Comparison of ENCODE assay signal across 8 cellular contexts in the genomic region with DNA sequence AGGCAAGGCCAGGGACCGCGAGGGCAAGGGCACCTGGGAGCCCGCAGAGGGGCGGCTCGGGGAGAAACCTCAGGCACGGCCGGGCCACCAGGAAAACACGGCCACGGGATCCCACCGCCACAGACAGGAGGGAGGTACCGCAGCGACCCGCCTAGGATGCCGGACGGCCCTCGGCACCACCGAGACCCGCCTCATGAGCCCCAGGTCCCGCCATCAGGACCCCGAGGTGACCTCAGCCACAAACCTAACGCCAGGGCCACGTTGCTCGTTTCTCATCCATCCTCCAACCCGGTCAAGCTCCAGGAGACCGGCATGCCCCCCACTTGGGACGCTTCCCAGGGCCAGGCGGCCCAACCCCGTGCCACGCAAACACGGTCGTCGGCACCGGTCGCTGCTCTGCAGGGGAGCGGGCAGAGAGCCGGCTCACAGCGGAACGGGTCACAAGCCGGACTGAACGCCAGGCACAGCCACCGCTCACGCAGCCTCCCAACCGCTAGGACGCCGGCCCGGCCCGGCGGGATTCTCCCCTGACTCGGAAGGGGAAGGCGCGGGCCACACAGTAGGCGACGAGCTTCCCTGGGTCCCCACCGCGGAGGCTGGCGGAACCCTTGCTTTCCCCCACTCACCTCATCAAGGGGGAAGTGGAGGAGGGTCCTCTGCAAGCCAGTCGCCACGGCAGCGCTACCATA.
A peak's percentile ranks its signal among the peaks of the same experiment; 100 is the strongest.
DNase-seq lines count a peak whose midpoint lies in the region; ATAC-seq, FAIRE-seq and TF ChIP-seq lines count a peak whose summit lies in the region.
"Not testable (repeated sequence)": the region's sequence is repeated elsewhere in the genome, so short reads cannot be mapped to it uniquely, and the experiment has no call there.

No MANE protein-coding gene starts in this region.

- TF ChIP-seq EP300 in A549 (IDR thresholded peaks at IDR 0.05): not testable (repeated sequence)

- peak overlapping the region; percentile 16 for H2AFZ ChIP-seq in mammary epithelial cell (ENCODE audit: low read depth, low read length)
- not testable (repeated sequence) for H2AFZ ChIP-seq in keratinocyte (ENCODE audit: control insufficient read depth, low read length); parathyroid adenoma

- intact Hi-C loops in mammary epithelial cell (cut with micrococcal nuclease): not testable (repeated sequence)

- H4K20me1 ChIP-seq in mammary epithelial cell (ENCODE audit: insufficient read depth, low read length); keratinocyte (ENCODE audit: control insufficient read depth, extremely low read depth, insufficient read depth, low read length): not testable (repeated sequence)

- not testable (repeated sequence) for H3K9ac ChIP-seq in mammary epithelial cell (ENCODE audit: insufficient read depth, low read length); keratinocyte (ENCODE audit: control insufficient read depth, extremely low read depth, insufficient read depth, low read length); parathyroid adenoma; stomach smooth muscle (ENCODE audit: low read length in 2 of 2)

- BruUV-seq in mammary epithelial cell (replicated peaks; lab: Mats Ljungman, UMichigan): not testable (repeated sequence)

- CTCF ChIA-PET in A549 (lab: Yijun Ruan, JAX); mammary epithelial cell (lab: Charles Lee; ENCODE audit: low non-redundant PET): not testable (repeated sequence)
- CTCF ChIA-PET in WTC11 (lab: Charles Lee): interaction anchor here (1.2 kb wide), 2 partner anchors 11 to 92 kb away, joined by 4 read pairs; no protein-coding TSS in a partner anchor

- H3K27me3 ChIP-seq in mammary epithelial cell (ENCODE audit: insufficient read depth, low read length): peaks cover 11% of the 10 kb centered on the region
- peaks cover 29% of the 10 kb centered on the region for H3K27me3 ChIP-seq in keratinocyte (ENCODE audit: control insufficient read depth, extremely low read depth, insufficient read depth, low read length)
- H3K27me3 ChIP-seq in parathyroid adenoma (ENCODE audit: control insufficient read depth, insufficient read depth, low read length): not testable (repeated sequence)
- peaks cover 0 to 12% of the 10 kb centered on the region in 2 donors for H3K27me3 ChIP-seq in stomach smooth muscle (ENCODE audit: control insufficient read depth in 1 of 2, insufficient read depth in 2 of 2, low read length in 2 of 2)

- H3K79me2 ChIP-seq in mammary epithelial cell (ENCODE audit: insufficient read depth, low read length); keratinocyte (ENCODE audit: control insufficient read depth, insufficient read depth, low read length); parathyroid adenoma: not testable (repeated sequence)

- TF ChIP-seq CTCF in A549 (IDR thresholded peaks at IDR 0.05); GM20000 (IDR thresholded peaks at IDR 0.05; ENCODE audit: extremely low read depth, missing control alignments); WTC11 (IDR thresholded peaks at IDR 0.05); mammary epithelial cell (conservative IDR thresholded peaks at IDR 0.05 in 1 of 2, IDR thresholded peaks at IDR 0.05 in 1 of 2; ENCODE audit: extremely low read depth in 1 of 2, insufficient read depth in 1 of 2, low read depth in 1 of 2, low read length in 2 of 2); glutamatergic neuron (IDR thresholded peaks at IDR 0.05; ENCODE audit: partially characterized antibody, unreplicated experiment); keratinocyte (optimal IDR thresholded peaks at IDR 0.05 in 1 of 3, IDR thresholded peaks at IDR 0.05 in 1 of 3, conservative IDR thresholded peaks at IDR 0.05 in 1 of 3; ENCODE audit: extremely low read depth in 1 of 3, insufficient read depth in 2 of 3, low read length in 3 of 3); parathyroid adenoma (IDR thresholded peaks at IDR 0.05): not testable (repeated sequence)

- not testable (repeated sequence) for H3K4me1 Mint-ChIP-seq in WTC11; glutamatergic neuron (ENCODE audit: low read depth, unreplicated experiment)

- ATAC-seq in A549: not testable (repeated sequence)
- peak; percentile 44 for ATAC-seq in WTC11

- in situ Hi-C loops in mammary epithelial cell (cut with MboI; ENCODE audit: low sequenced_read_pairs in 2 of 2): loop anchor here in 1 of 2 donors (25.0 kb wide), 1 partner anchor 905 kb away; no protein-coding TSS in a partner anchor

- H3K4me3 ChIP-seq in A549; keratinocyte (ENCODE audit: control insufficient read depth in 2 of 3, extremely low read depth in 1 of 3, insufficient read depth in 2 of 3, low read depth in 1 of 3, low read length in 3 of 3): not testable (repeated sequence)
- H3K4me3 ChIP-seq in mammary epithelial cell (replicated peaks in 1 of 3; ENCODE audit: insufficient read depth in 1 of 3, low read depth in 2 of 3, low read length in 3 of 3): peak overlapping the region in 1 of 3 experiments; percentile 11
- H3K4me3 ChIP-seq in parathyroid adenoma (ENCODE audit: low read depth, low read length): peak overlapping the region; percentile 34
- H3K4me3 ChIP-seq in stomach smooth muscle (ENCODE audit: low read length in 2 of 2): peak overlapping the region; percentile 40

- 67% methylated on average over 14 of the region's 59 CpGs for WGBS in A549 (ENCODE audit: missing lambda C conversion rate)
- WGBS in mammary epithelial cell (ENCODE audit: low coverage, missing lambda C conversion rate): 6% methylated on average over 11 of the region's 59 CpGs

- H3K4me3 Mint-ChIP-seq in WTC11 (peak overlapping the region; percentile 65), glutamatergic neuron (ENCODE audit: unreplicated experiment) (peak overlapping the region; percentile 59)

- H3K9me1 ChIP-seq in keratinocyte (ENCODE audit: control insufficient read depth, extremely low read depth, insufficient read depth, low read length): not testable (repeated sequence)

- not testable (repeated sequence) for H3K27ac ChIP-seq in A549; mammary epithelial cell (ENCODE audit: insufficient read depth, low read depth, low read length); keratinocyte (ENCODE audit: control insufficient read depth, insufficient read depth, low read length); parathyroid adenoma; stomach smooth muscle (ENCODE audit: low read length)

- not testable (repeated sequence) for DNase-seq in A549 (ENCODE audit: low read depth in 1 of 2, low spot score in 1 of 2); mammary epithelial cell; glutamatergic neuron; keratinocyte (ENCODE audit: low read depth, low spot score)
- DNase-seq in GM20000 (ENCODE audit: low spot score): peak; percentile 5
- peak; percentile 36 for DNase-seq in WTC11 (ENCODE audit: low spot score)

- H3K9me3 Mint-ChIP-seq in WTC11 (peaks cover 10% of the 10 kb centered on the region), glutamatergic neuron (ENCODE audit: unreplicated experiment) (peaks cover 12% of the 10 kb centered on the region)

- not testable (repeated sequence) for H3K36me3 ChIP-seq in mammary epithelial cell (ENCODE audit: insufficient read depth, low read length); keratinocyte (ENCODE audit: control insufficient read depth in 2 of 2, extremely low read depth in 1 of 2, insufficient read depth in 2 of 2, low read length in 2 of 2); parathyroid adenoma (ENCODE audit: control insufficient read depth, insufficient read depth, low read length); stomach smooth muscle (ENCODE audit: control insufficient read depth in 2 of 2, insufficient read depth in 2 of 2, low read length in 2 of 2)

- POLR2A ChIA-PET in A549 (lab: Yijun Ruan, JAX); WTC11 (lab: Charles Lee): not testable (repeated sequence)

- dilution Hi-C loops in mammary epithelial cell (cut with HindIII; ENCODE audit: low sequenced_read_pairs); keratinocyte (cut with MboI; ENCODE audit: extremely low pct_ligation_motif_present, low sequenced_read_pairs): not testable (repeated sequence)

- peaks cover 12% of the 10 kb centered on the region for H3K36me3 Mint-ChIP-seq in WTC11
- peaks cover 24% of the 10 kb centered on the region for H3K36me3 Mint-ChIP-seq in glutamatergic neuron (ENCODE audit: unreplicated experiment)

- TF ChIP-seq RAD21 in A549 (conservative IDR thresholded peaks at IDR 0.05 in 1 of 2, IDR thresholded peaks at IDR 0.05 in 1 of 2): not testable (repeated sequence)

- not testable (repeated sequence) for H3K9me3 ChIP-seq in A549; mammary epithelial cell (replicated peaks; ENCODE audit: insufficient read depth, low read length); keratinocyte (ENCODE audit: control insufficient read depth, low read depth, low read length); parathyroid adenoma (ENCODE audit: control insufficient read depth, low read length); stomach smooth muscle (ENCODE audit: control insufficient read depth in 2 of 2, low read length in 2 of 2)

- not testable (repeated sequence) for H3K4me1 ChIP-seq in A549; mammary epithelial cell (ENCODE audit: insufficient read depth, low read length); keratinocyte (ENCODE audit: control insufficient read depth, extremely low read depth, insufficient read depth, low read length); parathyroid adenoma; stomach smooth muscle (ENCODE audit: control insufficient read depth, insufficient read depth, low read length)

- TF ChIP-seq POLR2A in A549 (IDR thresholded peaks at IDR 0.05; ENCODE audit: low read length): not testable (repeated sequence)

- peaks cover 26% of the 10 kb centered on the region for H3K27me3 Mint-ChIP-seq in WTC11 (ENCODE audit: low read depth)
- H3K27me3 Mint-ChIP-seq in glutamatergic neuron (ENCODE audit: unreplicated experiment): not testable (repeated sequence)

- H3K4me2 ChIP-seq in A549 (peak overlapping the region; percentile 42; the same call in 2 of the 3 replicates), mammary epithelial cell (ENCODE audit: insufficient read depth, low read depth, low read length) (peak overlapping the region; percentile 42), keratinocyte (ENCODE audit: control insufficient read depth, extremely low read depth, insufficient read depth, low read depth, low read length) (peak overlapping the region; percentile 32), parathyroid adenoma (ENCODE audit: low read length) (peak overlapping the region; percentile 58)

- not testable (repeated sequence) for FAIRE-seq in A549 (lab: Jason Lieb, UNC); keratinocyte (lab: Jason Lieb, UNC)

- not testable (repeated sequence) for H3K27ac Mint-ChIP-seq in WTC11; glutamatergic neuron (ENCODE audit: unreplicated experiment)
